8 cellular contexts compared by ENCODE assay signal in the genomic region with DNA sequence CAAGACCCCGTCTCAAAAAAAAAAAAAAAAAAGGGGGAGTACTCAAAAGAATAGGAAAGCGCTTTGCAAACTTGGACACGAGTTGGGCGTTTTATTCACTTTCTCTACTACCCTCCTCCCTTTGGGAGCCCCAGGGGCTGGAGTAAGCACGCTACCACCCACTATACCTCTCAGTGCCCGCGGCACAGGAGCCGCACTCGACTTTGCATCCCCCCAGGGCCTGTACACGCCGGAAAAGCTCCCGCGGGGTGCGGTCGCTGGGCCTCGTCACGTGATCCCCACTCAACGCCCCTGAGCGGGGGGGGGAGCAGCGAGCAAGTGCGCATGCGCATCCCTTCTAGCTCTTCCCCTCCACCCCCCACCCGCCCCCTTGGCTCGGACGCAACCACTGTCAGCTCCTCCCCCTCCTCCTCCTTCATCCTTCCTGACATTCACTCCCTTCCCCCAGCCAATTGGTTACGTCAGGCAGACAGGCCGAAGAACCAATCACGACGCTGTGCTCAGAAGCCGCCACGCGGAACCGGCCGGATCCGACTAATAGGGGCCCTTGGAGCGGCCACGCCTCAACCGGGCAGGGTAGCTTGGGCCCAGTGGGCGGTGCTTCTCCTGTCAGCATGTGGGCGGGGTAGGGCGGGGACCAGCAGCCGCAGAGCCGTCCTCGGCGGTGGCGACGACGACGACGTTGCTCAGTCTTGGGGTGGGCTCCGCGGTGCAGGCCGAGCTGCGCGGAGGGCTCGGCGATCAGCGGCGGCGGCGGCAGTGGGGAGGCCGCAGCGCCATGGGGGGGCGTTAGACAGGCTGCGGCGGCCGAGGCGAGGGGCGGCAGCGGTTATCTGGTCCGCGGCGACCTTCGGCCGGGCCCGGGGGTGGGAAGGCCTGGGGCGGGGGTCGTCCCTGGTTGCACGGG. TPM values are rescaled to one million over a fixed set of nuclear protein-coding genes. Genes with fewer than 3 reads are reported as not detected.
DNase-seq lines count a peak whose midpoint lies in the region; ATAC-seq and TF ChIP-seq lines count a peak whose summit lies in the region.

A gene with protein sequence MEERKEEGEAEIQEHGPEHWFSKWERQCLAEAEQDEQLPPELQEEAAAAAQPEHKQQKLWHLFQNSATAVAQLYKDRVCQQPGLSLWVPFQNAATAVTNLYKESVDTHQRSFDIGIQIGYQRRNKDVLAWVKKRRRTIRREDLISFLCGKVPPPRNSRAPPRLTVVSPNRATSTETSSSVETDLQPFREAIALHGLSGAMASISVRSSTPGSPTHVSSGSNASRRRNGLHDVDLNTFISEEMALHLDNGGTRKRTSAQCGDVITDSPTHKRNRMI (plus strand): TSS at position 685 of the 907 bp plus-strand sequence. CDS start 401 bp downstream, outside the sequence.

- no peaks in the 10 kb centered on the region for H3K9me3 Mint-ChIP-seq in activated CD4-positive, alpha-beta T cell treated with anti-CD3 and anti-CD28 coated beads, Interleukin-2, amount 10 ng/mL, durations not matched to agents 24 days and 14 days

- peaks cover 2% of the 10 kb centered on the region for H3K27me3 Mint-ChIP-seq in activated CD4-positive, alpha-beta T cell treated with anti-CD3 and anti-CD28 coated beads, Interleukin-2, amount 10 ng/mL, durations not matched to agents 24 days and 14 days

- peak within 1 kb of the TSS; percentile 97 for H3K4me3 Mint-ChIP-seq in activated CD4-positive, alpha-beta T cell treated with anti-CD3 and anti-CD28 coated beads, Interleukin-2, amount 10 ng/mL, durations not matched to agents 24 days and 14 days

- H3K27ac Mint-ChIP-seq in activated CD4-positive, alpha-beta T cell treated with anti-CD3 and anti-CD28 coated beads, Interleukin-2, amount 10 ng/mL, durations not matched to agents 24 days and 14 days: peak within 1 kb of the TSS; percentile 98

- ATAC-seq in HG03460 (IDR thresholded peaks at IDR 0.05; ENCODE audit: unreplicated experiment) (peak; percentile 89), left colon (peak; percentile 85)

- peaks cover 34% of the 10 kb centered on the region for H3K36me3 Mint-ChIP-seq in activated CD4-positive, alpha-beta T cell treated with anti-CD3 and anti-CD28 coated beads, Interleukin-2, amount 10 ng/mL, durations not matched to agents 24 days and 14 days (ENCODE audit: low read depth)

- no peaks in the 10 kb centered on the region for H3K27me3 ChIP-seq in BE2C

- peak; percentile 100 for DNase-seq in BE2C
- peak; percentile 88 for DNase-seq in GM19240 (ENCODE audit: insufficient read length, low spot score)
- peak; percentile 99 to 100 for DNase-seq in NCI-H526 (lab: John Stamatoyannopoulos, UW)
- DNase-seq in activated CD4-positive, alpha-beta T cell treated with anti-CD3 and anti-CD28 coated beads, Interleukin-2, amount 10 ng/mL, durations not matched to agents 24 days and 14 days: peak; percentile 99
- DNase-seq in coronary artery (ENCODE audit: low spot score): peak; percentile 100
- DNase-seq in left colon: peak; percentile 100
- DNase-seq in stimulated activated CD4-positive, alpha-beta T cell treated with anti-CD3 and anti-CD28 coated beads, Interleukin-1b, Interleukin-23, amount 100 ng/mL, for 48 hours: peak; percentile 100

- no peaks in the 10 kb centered on the region for H3K9me3 ChIP-seq in BE2C

- H3K36me3 ChIP-seq in BE2C: peaks cover 31% of the 10 kb centered on the region

- intact Hi-C loops in activated CD4-positive, alpha-beta T cell treated with anti-CD3 and anti-CD28 coated beads, Interleukin-2, amount 10 ng/mL, durations not matched to agents 24 days and 14 days (cut with micrococcal nuclease): loop anchor here (1.0 to 2.0 kb wide), 7 partner anchors 12 to 294 kb away; a partner anchor contains a TSS
- intact Hi-C loops in left colon (cut with DNase I, micrococcal nuclease): no loop called here

- H3K4me3 ChIP-seq in BE2C (ENCODE audit: low read depth, low read length) (peak within 1 kb of the TSS; percentile 97), coronary artery (peak within 1 kb of the TSS; percentile 99)

- TF ChIP-seq CTCF in BE2C (IDR thresholded peaks at IDR 0.05; ENCODE audit: low read depth, low read length) (no peak), coronary artery (IDR thresholded peaks at IDR 0.05) (no peak)

- H3K4me1 ChIP-seq in BE2C: 0 out of 2 replicates have a peak, but pooled peaks cover 3% of the 10 kb centered on the region

- H3K27ac ChIP-seq in coronary artery: peak within 1 kb of the TSS; percentile 99 to 100

- H3K4me1 Mint-ChIP-seq in activated CD4-positive, alpha-beta T cell treated with anti-CD3 and anti-CD28 coated beads, Interleukin-2, amount 10 ng/mL, durations not matched to agents 24 days and 14 days: peaks cover 28% of the 10 kb centered on the region

RNA-seq across cellular contexts. Expression of the gene that starts here (rescaled TPM):
- 34.2 TPM for polyA plus RNA-seq in BE2C (2012; ENCODE audit: insufficient read depth, insufficient read length, low read depth)
- 53.4 and 54.2 TPM in 2 replicates for total RNA-seq in activated CD4-positive, alpha-beta T cell treated with anti-CD3 and anti-CD28 coated beads, Interleukin-2, amount 10 ng/mL, durations not matched to agents 24 days and 14 days
- total RNA-seq in left colon: 10 to 100 TPM; 46.4 to 58.9 TPM

Comparison
In these comparisons a context has a peak if more than half of its experiments do, and no peak if none do; other contexts are left out.
1. Peak in every context shown above with its lines: DNase-seq, ATAC-seq, H3K4me3 ChIP-seq and H3K27ac ChIP-seq.